ENCODE assay signal across 9 cellular contexts in the genomic region with DNA sequence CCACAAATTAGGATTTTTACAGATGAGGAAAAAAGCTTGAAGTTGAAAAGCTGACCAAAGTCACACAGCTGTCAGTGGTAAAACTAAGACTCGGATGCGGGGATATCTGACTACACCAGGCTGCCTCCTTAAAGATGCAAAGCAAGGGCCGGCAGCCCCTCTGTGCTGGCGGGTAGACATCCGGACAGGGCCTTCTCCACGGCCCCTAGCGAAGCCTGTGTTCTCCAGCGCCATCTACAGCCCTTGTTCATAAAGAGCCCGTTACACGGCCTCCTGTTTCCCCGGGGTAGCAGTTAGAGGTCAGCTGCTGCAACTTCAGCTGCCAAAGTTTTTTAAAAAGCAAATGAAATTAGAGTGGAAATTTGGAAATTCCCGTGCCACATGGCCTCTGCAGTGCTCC.
A peak's percentile ranks its signal among the peaks of the same experiment; 100 is the strongest.
DNase-seq lines count a peak whose midpoint lies in the region; ATAC-seq and TF ChIP-seq lines count a peak whose summit lies in the region.
"Had no signal": no experiment of that assay in that cellular context is flagged by ENCODE, and none has a peak within 500 bp of the region (broad histone marks: within the 10 kb centered on the region; RNA-seq: fewer than 3 reads in every experiment).

No MANE protein-coding gene starts in this region.

- intact Hi-C loops in upper lobe of right lung (cut with DNase I) = no loop called here

- H3K27me3 ChIP-seq in brain microvascular endothelial cell (replicated peaks) = no peaks in the 10 kb centered on the region
- no peaks in the 10 kb centered on the region for H3K27me3 ChIP-seq in upper lobe of right lung

- DNase-seq in AG08395 (ENCODE audit: low spot score) (peak; percentile 41), NB4 (ENCODE audit: low read depth) (peak; percentile 55), brain microvascular endothelial cell (peak; percentile 55), left lobe of liver (ENCODE audit: low spot score) (peak; percentile 46), upper lobe of right lung (no peak), RWPE1 (ENCODE audit: low spot score) (no peak)

- H3K4me3 ChIP-seq in NB4 (ENCODE audit: low read depth, low read length) (no peak overlapping the region), brain microvascular endothelial cell (ENCODE audit: low read depth, low read length) (no peak overlapping the region), upper lobe of right lung (no peak overlapping the region)
- H3K4me3 ChIP-seq: PC-9 had no signal

- TF ChIP-seq POLR2A in NB4 (IDR thresholded peaks at IDR 0.05; ENCODE audit: extremely low read depth, insufficient read length) = no peak

- H3K27ac ChIP-seq in brain microvascular endothelial cell = no peak overlapping the region
- no peak overlapping the region for H3K27ac ChIP-seq in upper lobe of right lung
- no peak overlapping the region for H3K27ac ChIP-seq in RWPE1
- H3K27ac ChIP-seq: PC-9 had no signal

- H3K4me1 ChIP-seq in upper lobe of right lung = no peaks in the 10 kb centered on the region

- H3K36me3 ChIP-seq in brain microvascular endothelial cell (replicated peaks) (no peaks in the 10 kb centered on the region), upper lobe of right lung (no peaks in the 10 kb centered on the region)

- in situ Hi-C loops in brain microvascular endothelial cell (cut with HindIII; ENCODE audit: low pct_ligation_motif_present, low sequenced_read_pairs) = no loop called here

- peak; percentile 92 for ATAC-seq in GM18499 (IDR thresholded peaks at IDR 0.05; ENCODE audit: insufficient read depth, unreplicated experiment)
- peak; percentile 99 for ATAC-seq in HG02642 (IDR thresholded peaks at IDR 0.05; ENCODE audit: poor library complexity, unreplicated experiment)
- peak; percentile 88 for ATAC-seq in left lobe of liver
- peak; percentile 80 for ATAC-seq in upper lobe of right lung

- CTCF ChIA-PET in RWPE1 (lab: Yijun Ruan, JAX) = interaction anchor here (0.6 kb wide), 3 partner anchors 58 to 1591 kb away, joined by 3 read pairs; no protein-coding TSS in a partner anchor

- peak; percentile 63 for TF ChIP-seq CTCF in NB4 (IDR thresholded peaks at IDR 0.05; ENCODE audit: low read depth, low read length)
- peak; percentile 88 for TF ChIP-seq CTCF in brain microvascular endothelial cell (IDR thresholded peaks at IDR 0.05; ENCODE audit: low read depth, low read length, missing control alignments)
- TF ChIP-seq CTCF in upper lobe of right lung (IDR thresholded peaks at IDR 0.05) = peak; percentile 45
- TF ChIP-seq CTCF in RWPE1 (conservative IDR thresholded peaks at IDR 0.05; ENCODE audit: low read depth) = no peak

- POLR2A ChIA-PET in RWPE1 (lab: Yijun Ruan, JAX; ENCODE audit: low non-redundant PET) = no interaction called here

- H3K9me3 ChIP-seq in upper lobe of right lung = no peaks in the 10 kb centered on the region

Comparison
In these comparisons a context has a peak if more than half of its experiments do, and no peak if none do; other contexts are left out.
1. DNase-seq: peak in AG08395 (single experiment), NB4 (single experiment), brain microvascular endothelial cell (single experiment) and left lobe of liver (single experiment); none in upper lobe of right lung (single experiment) and RWPE1 (single experiment).
2. Peak in every context shown above with its lines, with median percentiles within 50 percentile points of each other: ATAC-seq.